Comparison of ENCODE assay signal across 1 cellular context in genomic region chr19:41206926-41207750, GRCh38.
TF ChIP-seq lines count a peak whose summit lies in the region.

No MANE protein-coding gene starts in this region.

TF ChIP-seq in HCT116, 20 proteins besides CTCF, POLR2A, EP300 and RAD21 (continued from another document):
- TF ChIP-seq REST (IDR thresholded peaks at IDR 0.05; ENCODE audit: low read depth) = no peak
- no peak for TF ChIP-seq ZNF274 (IDR thresholded peaks at IDR 0.05; ENCODE audit: low read depth, low read length)
- no peak for TF ChIP-seq TCF7L2 (IDR thresholded peaks at IDR 0.05; ENCODE audit: borderline replicate concordance, extremely low read depth, insufficient read depth, insufficient read length)
- TF ChIP-seq EZH2phosphoT487 (IDR thresholded peaks at IDR 0.05; ENCODE audit: borderline replicate concordance) = no peak
